Comparison of ENCODE assay signal across 17 cellular contexts in the genomic region with DNA sequence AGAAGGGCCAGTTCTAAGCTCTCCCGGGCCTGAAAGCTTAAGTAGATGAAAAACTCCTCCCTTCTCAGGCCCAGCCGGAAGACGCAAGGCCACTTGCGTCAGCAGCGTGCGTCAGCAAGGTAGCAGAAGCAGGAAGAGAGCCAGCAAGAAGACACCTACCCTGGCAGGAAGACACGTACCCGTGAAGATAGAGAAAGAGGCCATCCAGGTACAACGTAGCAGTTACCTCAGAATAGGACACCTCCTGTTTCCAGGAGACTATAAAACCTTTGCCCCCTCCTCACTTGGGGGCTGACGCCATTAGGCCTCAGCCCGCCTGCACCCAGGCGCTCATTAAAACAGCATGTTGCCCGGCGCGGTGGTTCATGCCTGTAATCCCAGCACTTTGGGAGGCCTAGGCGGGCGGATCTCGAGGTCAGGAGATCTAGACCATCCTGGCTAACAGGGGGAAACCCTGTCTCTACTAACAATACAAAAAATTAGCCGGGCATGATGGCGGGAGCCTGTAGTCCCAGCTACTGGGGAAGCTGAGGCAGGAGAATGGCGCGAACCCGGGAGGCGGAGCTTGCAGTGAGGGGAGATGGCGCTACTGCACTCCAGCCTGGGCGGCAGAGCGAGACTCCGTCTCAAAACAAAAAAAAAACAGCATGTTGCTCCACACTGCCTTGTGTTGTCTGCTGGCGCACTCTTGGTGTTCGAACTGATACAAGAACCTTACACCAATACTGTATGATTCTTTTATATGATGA.
DNase-seq lines count a peak whose midpoint lies in the region; ATAC-seq, FAIRE-seq and TF ChIP-seq lines count a peak whose summit lies in the region.
"Had no signal": no experiment of that assay in that cellular context is flagged by ENCODE, and none has a peak within 500 bp of the region (broad histone marks: within the 10 kb centered on the region; RNA-seq: fewer than 3 reads in every experiment).

No MANE protein-coding gene starts in this region.

- no peaks in the 10 kb centered on the region; a peak in 1 of 7 replicates for H3K4me1 ChIP-seq in H1 (replicated peaks in 1 of 4; ENCODE audit: control insufficient read depth in 3 of 4, insufficient read depth in 4 of 4, low read length in 3 of 4)
- H3K4me1 ChIP-seq in ovary (ENCODE audit: insufficient read depth) = no peaks in the 10 kb centered on the region
- H3K4me1 ChIP-seq: BLaER1 had no signal

- H3K27me3 Mint-ChIP-seq in naive thymus-derived CD8-positive, alpha-beta T cell = peaks cover 0 to 2% (median 0%) of the 10 kb centered on the region in 5 donors
- H3K27me3 Mint-ChIP-seq in osteocyte (ENCODE audit: unreplicated experiment) = no peaks in the 10 kb centered on the region
- H3K27me3 Mint-ChIP-seq: CD4-positive, alpha-beta memory T cell had no signal

- no peak overlapping the region for H3K18ac ChIP-seq in H1 (ENCODE audit: extremely low read depth, low read length)

- H2BK120ac ChIP-seq in H1 (replicated peaks; ENCODE audit: low read depth, low read length) = no peak overlapping the region

- no peak for ATAC-seq in naive thymus-derived CD8-positive, alpha-beta T cell

- H2BK5ac ChIP-seq in H1 (ENCODE audit: low read depth, low read length) = no peak overlapping the region

- H3K4me3 ChIP-seq in H1 (ENCODE audit: extremely low read depth in 1 of 4, insufficient read depth in 2 of 4, low read depth in 3 of 4, low read length in 4 of 4) = no peak overlapping the region
- no peak overlapping the region for H3K4me3 ChIP-seq in ovary
- H3K4me3 ChIP-seq: BLaER1 had no signal

- H4K20me1 ChIP-seq in H1 (replicated peaks in 1 of 2; ENCODE audit: control insufficient read depth in 1 of 2, insufficient read depth in 2 of 2, low read length in 2 of 2) = no peaks in the 10 kb centered on the region
- H4K20me1 ChIP-seq: BLaER1 had no signal

- H2BK12ac ChIP-seq in H1 (ENCODE audit: low read depth, low read length) = no peak overlapping the region

- in situ Hi-C loops in G401 (cut with HindIII; ENCODE audit: low sequenced_read_pairs) = no loop called here

- H3K4me2 ChIP-seq in H1 (ENCODE audit: insufficient read depth in 1 of 2, low read depth in 2 of 2, low read length in 2 of 2) = no peak overlapping the region
- H3K4me2 ChIP-seq: BLaER1 had no signal

- H3K4me1 Mint-ChIP-seq in naive thymus-derived CD8-positive, alpha-beta T cell = no peaks in the 10 kb centered on the region
- no peaks in the 10 kb centered on the region for H3K4me1 Mint-ChIP-seq in osteocyte (ENCODE audit: unreplicated experiment)
- H3K4me1 Mint-ChIP-seq: CD4-positive, alpha-beta memory T cell had no signal

- H3K27ac ChIP-seq in H1 (ENCODE audit: low read depth, low read length) (no peak overlapping the region), ovary (no peak overlapping the region)
- H3K27ac ChIP-seq: BLaER1, HL-60 had no signal

- no peaks in the 10 kb centered on the region for H3K27me3 ChIP-seq in H1 (replicated peaks in 1 of 4; ENCODE audit: control insufficient read depth in 3 of 4, extremely low read depth in 1 of 4, insufficient read depth in 3 of 4, low read length in 3 of 4)
- no peaks in the 10 kb centered on the region for H3K27me3 ChIP-seq in ovary
- H3K27me3 ChIP-seq: BLaER1 had no signal

- no peak overlapping the region for H4K5ac ChIP-seq in H1 (ENCODE audit: insufficient read length, low read depth, low read length)

- no peak overlapping the region for H3K14ac ChIP-seq in H1 (ENCODE audit: insufficient read length)

- TF ChIP-seq RAD21 in H1 (IDR thresholded peaks at IDR 0.05 in 1 of 2, conservative IDR thresholded peaks at IDR 0.05 in 1 of 2; ENCODE audit: low read depth in 2 of 2, low read length in 2 of 2) = no peak

- no peak overlapping the region for H3K4me3 Mint-ChIP-seq in naive thymus-derived CD8-positive, alpha-beta T cell
- H3K4me3 Mint-ChIP-seq in osteocyte (ENCODE audit: unreplicated experiment) = no peak overlapping the region
- H3K4me3 Mint-ChIP-seq: CD4-positive, alpha-beta memory T cell had no signal

- POLR2A ChIA-PET in H1 (lab: Charles Lee; ENCODE audit: partially characterized antibody) = no interaction called here
- POLR2A ChIA-PET in naive thymus-derived CD8-positive, alpha-beta T cell (lab: Charles Lee) = interaction anchor here (0.7 kb wide), 1 partner anchor 17 kb away, joined by 3 read pairs; no protein-coding TSS in a partner anchor

- 0 out of 2 replicates have a peak overlapping the region, but pooled peaks have one; percentile 14 for H2AFZ ChIP-seq in H1 (ENCODE audit: low read length)

- no peak overlapping the region for H3K9ac ChIP-seq in H1 (replicated peaks in 1 of 4; ENCODE audit: extremely low read depth in 1 of 4, low read depth in 3 of 4, low read length in 3 of 4)
- H3K9ac ChIP-seq: BLaER1 had no signal

- peaks cover 0 to 4% (median 0%) of the 10 kb centered on the region in 3 donors for H3K36me3 Mint-ChIP-seq in naive thymus-derived CD8-positive, alpha-beta T cell
- H3K36me3 Mint-ChIP-seq in osteocyte (ENCODE audit: unreplicated experiment) = no peaks in the 10 kb centered on the region
- H3K36me3 Mint-ChIP-seq: CD4-positive, alpha-beta memory T cell had no signal

- no peaks in the 10 kb centered on the region for H3K79me2 ChIP-seq in H1 (ENCODE audit: control insufficient read depth in 1 of 2, insufficient read depth in 2 of 2, low read length in 2 of 2)

- H4K8ac ChIP-seq in H1 (ENCODE audit: extremely low read depth, insufficient read depth, low read length) = no peak overlapping the region

- no peak overlapping the region for H2BK20ac ChIP-seq in H1 (ENCODE audit: low read length)

- DNase-seq in Daoy (ENCODE audit: low read depth) = peak; percentile 89
- peak; percentile 30 for DNase-seq in HuH-7.5 (ENCODE audit: low spot score)
- DNase-seq in RPMI7951 (ENCODE audit: low read depth) = peak; percentile 72
- DNase-seq in H1 (ENCODE audit: low read depth in 1 of 2, low spot score in 2 of 2) = no peak
- no peak for DNase-seq in G401 (ENCODE audit: low spot score)
- DNase-seq in naive thymus-derived CD8-positive, alpha-beta T cell = no peak
- no peak for DNase-seq in ovary
- no peak for DNase-seq in osteocyte (ENCODE audit: extremely low spot score, unreplicated experiment)
- DNase-seq: Calu3; CD4-positive, alpha-beta memory T cell; MV-4-11; NCI-H187 treated with DMSO at 0.1 percent for 48 hours; NCI-H446 treated with DMSO at 0.1 percent for 48 hours; T-helper 2 cell had no signal

- CTCF ChIA-PET in H1 (lab: Charles Lee; ENCODE audit: partially characterized antibody) = no interaction called here

- H3K23me2 ChIP-seq in H1 (ENCODE audit: low read depth, low read length) = no peaks in the 10 kb centered on the region

- H2BK15ac ChIP-seq in H1 (ENCODE audit: low read length) = no peak overlapping the region

- no peaks in the 10 kb centered on the region for H3K36me3 ChIP-seq in H1 (ENCODE audit: control insufficient read depth in 2 of 4, insufficient read depth in 4 of 4, low read length in 3 of 4)
- H3K36me3 ChIP-seq in ovary = no peaks in the 10 kb centered on the region
- H3K36me3 ChIP-seq: BLaER1 had no signal

- WGBS in H1 (ENCODE audit: extremely low coverage in 1 of 2, insufficient coverage in 1 of 2, insufficient read length in 1 of 2, insufficient replicate concordance in 2 of 2, low coverage in 1 of 2, low lambda C conversion rate in 2 of 2, missing lambda C conversion rate in 1 of 2), 2 experiments = 96% methylated on average over 24 of the region's 30 CpGs; no CpG with 5 or more reads in 1 of the 2 experiments
- WGBS in ovary, 3 donors = 93 to 94% (median 94%) methylated on average over 30 of the region's 30 CpGs

- no peak for TF ChIP-seq POLR2A in H1 (IDR thresholded peaks at IDR 0.05; ENCODE audit: control extremely low read depth in 1 of 2, low read depth in 2 of 2, low read length in 2 of 2)
- TF ChIP-seq POLR2A in ovary (IDR thresholded peaks at IDR 0.05) = no peak

- H2AK5ac ChIP-seq in H1 (ENCODE audit: low read depth, low read length) = no peak overlapping the region

- H4K91ac ChIP-seq in H1 (replicated peaks; ENCODE audit: insufficient read length, low read length) = no peak overlapping the region

- no peak overlapping the region for H3K56ac ChIP-seq in H1 (replicated peaks; ENCODE audit: insufficient read length, low read depth, low read length)

- FAIRE-seq in H1 (lab: Jason Lieb, UNC) = no peak
- FAIRE-seq: HTR-8/SVneo had no signal

- H3K27ac Mint-ChIP-seq in naive thymus-derived CD8-positive, alpha-beta T cell = peak overlapping the region in 1 of 10 donors; percentile 25
- H3K27ac Mint-ChIP-seq in osteocyte (ENCODE audit: unreplicated experiment) = no peak overlapping the region
- H3K27ac Mint-ChIP-seq: CD4-positive, alpha-beta memory T cell had no signal

- H3K79me1 ChIP-seq in H1 (ENCODE audit: low read depth, low read length) = no peaks in the 10 kb centered on the region

- no peak overlapping the region for H3K4ac ChIP-seq in H1 (replicated peaks; ENCODE audit: insufficient read length, low read depth, low read length)

- H3K9me3 Mint-ChIP-seq in naive thymus-derived CD8-positive, alpha-beta T cell = peaks cover 0 to 9% (median 2%) of the 10 kb centered on the region in 9 donors
- peaks cover 7% of the 10 kb centered on the region for H3K9me3 Mint-ChIP-seq in osteocyte (ENCODE audit: unreplicated experiment)

- intact Hi-C loops in ovary (cut with DNase I) = no loop called here

- TF ChIP-seq CTCF in H1 (IDR thresholded peaks at IDR 0.05; ENCODE audit: control extremely low read depth in 1 of 3, insufficient read depth in 1 of 3, low read depth in 1 of 3, low read length in 3 of 3) (no peak), ovary (IDR thresholded peaks at IDR 0.05) (no peak), osteocyte (IDR thresholded peaks at IDR 0.05) (no peak)

- TF ChIP-seq EP300 in H1 (IDR thresholded peaks at IDR 0.05; ENCODE audit: borderline replicate concordance in 1 of 2, low read depth in 2 of 2, low read length in 2 of 2) (no peak), ovary (IDR thresholded peaks at IDR 0.05) (no peak)

- no peak overlapping the region for H3K23ac ChIP-seq in H1 (ENCODE audit: insufficient read length)

- H3K9me3 ChIP-seq in H1 (ENCODE audit: insufficient read depth in 2 of 2, low read depth in 1 of 2, low read length in 1 of 2) (no peaks in the 10 kb centered on the region; a peak in 1 of 4 replicates), ovary (no peaks in the 10 kb centered on the region)

TF ChIP-seq in H1, 55 proteins besides CTCF, POLR2A, EP300 and RAD21:
- TF ChIP-seq TBP (IDR thresholded peaks at IDR 0.05; ENCODE audit: low read depth, low read length) (no peak), POLR2AphosphoS5 (IDR thresholded peaks at IDR 0.05; ENCODE audit: low read depth, low read length) (no peak), RBBP5 (IDR thresholded peaks at IDR 0.05; ENCODE audit: borderline replicate concordance, low read depth, low read length) (no peak), RNF2 (IDR thresholded peaks at IDR 0.05; ENCODE audit: borderline replicate concordance, low read depth, low read length, missing control alignments, poor library complexity, severe bottlenecking) (no peak), EZH2 (IDR thresholded peaks at IDR 0.05; ENCODE audit: low read depth, low read length, severe bottlenecking) (no peak)

Comparison
In these comparisons a context has a peak if more than half of its experiments do, and no peak if none do; other contexts are left out.
1. DNase-seq: peak in Daoy (single experiment), HuH-7.5 (single experiment) and RPMI7951 (single experiment); none in H1 (0 of 2), G401 (single experiment), naive thymus-derived CD8-positive, alpha-beta T cell (0 of 10), ovary (0 of 5) and osteocyte (single experiment).